ENCODE assay signal across 1 cellular context in genomic region chr15:74937602-74938371, GRCh38.
TF ChIP-seq lines count a peak whose summit lies in the region.

COX5A (minus strand) TSS chr15:74938073; CDS start chr15:74938014, 59 bp downstream.

TF ChIP-seq in K562, 482 proteins besides CTCF, POLR2A, EP300 and RAD21 (continued from another document and continues in another):
- TF ChIP-seq, protein P1, sequence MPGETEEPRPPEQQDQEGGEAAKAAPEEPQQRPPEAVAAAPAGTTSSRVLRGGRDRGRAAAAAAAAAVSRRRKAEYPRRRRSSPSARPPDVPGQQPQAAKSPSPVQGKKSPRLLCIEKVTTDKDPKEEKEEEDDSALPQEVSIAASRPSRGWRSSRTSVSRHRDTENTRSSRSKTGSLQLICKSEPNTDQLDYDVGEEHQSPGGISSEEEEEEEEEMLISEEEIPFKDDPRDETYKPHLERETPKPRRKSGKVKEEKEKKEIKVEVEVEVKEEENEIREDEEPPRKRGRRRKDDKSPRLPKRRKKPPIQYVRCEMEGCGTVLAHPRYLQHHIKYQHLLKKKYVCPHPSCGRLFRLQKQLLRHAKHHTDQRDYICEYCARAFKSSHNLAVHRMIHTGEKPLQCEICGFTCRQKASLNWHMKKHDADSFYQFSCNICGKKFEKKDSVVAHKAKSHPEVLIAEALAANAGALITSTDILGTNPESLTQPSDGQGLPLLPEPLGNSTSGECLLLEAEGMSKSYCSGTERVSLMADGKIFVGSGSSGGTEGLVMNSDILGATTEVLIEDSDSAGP (CRISPR knock-in tag; IDR thresholded peaks at IDR 0.05), result 0 out of 2 replicates have a peak, but pooled peaks have one; percentile 34
- TF ChIP-seq MAZ (CRISPR knock-in tag; conservative IDR thresholded peaks at IDR 0.05 in 1 of 2, IDR thresholded peaks at IDR 0.05 in 1 of 2) (peak; percentile 95 to 98), SMARCA4 (IDR thresholded peaks at IDR 0.05) (no peak), RBM17 (IDR thresholded peaks at IDR 0.05; ENCODE audit: borderline replicate concordance, low read depth, low read length) (no peak), BMI1 (IDR thresholded peaks at IDR 0.05; ENCODE audit: low read length) (no peak), CSDE1 (IDR thresholded peaks at IDR 0.05) (no peak), HES1 (IDR thresholded peaks at IDR 0.05; ENCODE audit: low read depth) (no peak), ATF1 (CRISPR knock-in tag; IDR thresholded peaks at IDR 0.05) (peak; percentile 84), ATF1 (tag; IDR thresholded peaks at IDR 0.05) (peak; percentile 95), NFRKB (IDR thresholded peaks at IDR 0.05; ENCODE audit: low read depth) (no peak; the same call in none of the 2 replicates), RBM25 (IDR thresholded peaks at IDR 0.05; ENCODE audit: low read depth, low read length, severe bottlenecking) (peak; percentile 18), MYC (IDR thresholded peaks at IDR 0.05; ENCODE audit: low read depth, low read length) (peak; percentile 94), MYC (CRISPR knock-in tag; IDR thresholded peaks at IDR 0.05; ENCODE audit: borderline replicate concordance, low read depth) (peak; percentile 59; the same call in 1 of the 2 replicates), TBL1XR1 (IDR thresholded peaks at IDR 0.05; ENCODE audit: low read length in 2 of 2) (no peak; a peak in 1 of 4 replicates), RAD51 (IDR thresholded peaks at IDR 0.05; ENCODE audit: borderline replicate concordance, low read depth) (peak; percentile 79), TCF3 (CRISPR knock-in tag; IDR thresholded peaks at IDR 0.05) (no peak), ZNF408 (CRISPR knock-in tag; IDR thresholded peaks at IDR 0.05; ENCODE audit: low read depth) (no peak), MEF2D (tag; conservative IDR thresholded peaks at IDR 0.05; ENCODE audit: low read depth) (no peak), ZBED1 (IDR thresholded peaks at IDR 0.05) (0 out of 2 replicates have a peak, but pooled peaks have one; percentile 18), TARDBP (IDR thresholded peaks at IDR 0.05) (peak; percentile 73; the same call in 1 of the 2 replicates), COPS2 (conservative IDR thresholded peaks at IDR 0.05) (no peak), FOXP1 (CRISPR knock-in tag; IDR thresholded peaks at IDR 0.05) (peak; percentile 92; the same call in 1 of the 2 replicates), ARID3B (CRISPR knock-in tag; IDR thresholded peaks at IDR 0.05; ENCODE audit: borderline replicate concordance) (no peak), ZNF217 (CRISPR knock-in tag; IDR thresholded peaks at IDR 0.05) (no peak), KAT8 (IDR thresholded peaks at IDR 0.05; ENCODE audit: low read depth) (no peak), PCBP1 (IDR thresholded peaks at IDR 0.05; ENCODE audit: low read depth, low read length, poor library complexity, severe bottlenecking) (peak; percentile 98), THRB (CRISPR knock-in tag; conservative IDR thresholded peaks at IDR 0.05) (no peak), ZBTB33 (CRISPR knock-in tag; IDR thresholded peaks at IDR 0.05) (no peak), NCOA2 (IDR thresholded peaks at IDR 0.05; ENCODE audit: partially characterized antibody in 2 of 2) (no peak), ZBTB8A (IDR thresholded peaks at IDR 0.05; ENCODE audit: partially characterized antibody) (no peak), ILF3 (IDR thresholded peaks at IDR 0.05; ENCODE audit: borderline replicate concordance) (0 out of 2 replicates have a peak, but pooled peaks have one; percentile 73), ZBTB26 (CRISPR knock-in tag; IDR thresholded peaks at IDR 0.05) (no peak), E2F8 (IDR thresholded peaks at IDR 0.05; ENCODE audit: low read depth, partially characterized antibody) (no peak), POU5F1 (IDR thresholded peaks at IDR 0.05; ENCODE audit: borderline replicate concordance, low read depth, low read length, partially characterized antibody) (peak; percentile 78), ZNF766 (CRISPR knock-in tag; conservative IDR thresholded peaks at IDR 0.05) (no peak), TBP (optimal IDR thresholded peaks at IDR 0.05; ENCODE audit: low read depth, low read length) (peak; percentile 89), RBBP5 (IDR thresholded peaks at IDR 0.05; ENCODE audit: borderline replicate concordance, insufficient read depth, low read length, poor library complexity, severe bottlenecking) (peak; percentile 97), PRMT5 (CRISPR knock-in tag; IDR thresholded peaks at IDR 0.05) (peak; percentile 81; the same call in 1 of the 2 replicates), ZNF644 (tag; IDR thresholded peaks at IDR 0.05; ENCODE audit: low read depth) (no peak), MTA3 (IDR thresholded peaks at IDR 0.05; ENCODE audit: borderline replicate concordance) (peak; percentile 99), HMGN3 (IDR thresholded peaks at IDR 0.05; ENCODE audit: borderline replicate concordance, extremely low read depth, insufficient read length, low read depth, low read length) (peak; percentile 37), CREB1 (IDR thresholded peaks at IDR 0.05) (peak; percentile 95), CREB1 (CRISPR knock-in tag; IDR thresholded peaks at IDR 0.05) (peak; percentile 94), NR1H2 (CRISPR knock-in tag; IDR thresholded peaks at IDR 0.05) (0 out of 2 replicates have a peak, but pooled peaks have one; percentile 51)
- TF ChIP-seq, protein P2, sequence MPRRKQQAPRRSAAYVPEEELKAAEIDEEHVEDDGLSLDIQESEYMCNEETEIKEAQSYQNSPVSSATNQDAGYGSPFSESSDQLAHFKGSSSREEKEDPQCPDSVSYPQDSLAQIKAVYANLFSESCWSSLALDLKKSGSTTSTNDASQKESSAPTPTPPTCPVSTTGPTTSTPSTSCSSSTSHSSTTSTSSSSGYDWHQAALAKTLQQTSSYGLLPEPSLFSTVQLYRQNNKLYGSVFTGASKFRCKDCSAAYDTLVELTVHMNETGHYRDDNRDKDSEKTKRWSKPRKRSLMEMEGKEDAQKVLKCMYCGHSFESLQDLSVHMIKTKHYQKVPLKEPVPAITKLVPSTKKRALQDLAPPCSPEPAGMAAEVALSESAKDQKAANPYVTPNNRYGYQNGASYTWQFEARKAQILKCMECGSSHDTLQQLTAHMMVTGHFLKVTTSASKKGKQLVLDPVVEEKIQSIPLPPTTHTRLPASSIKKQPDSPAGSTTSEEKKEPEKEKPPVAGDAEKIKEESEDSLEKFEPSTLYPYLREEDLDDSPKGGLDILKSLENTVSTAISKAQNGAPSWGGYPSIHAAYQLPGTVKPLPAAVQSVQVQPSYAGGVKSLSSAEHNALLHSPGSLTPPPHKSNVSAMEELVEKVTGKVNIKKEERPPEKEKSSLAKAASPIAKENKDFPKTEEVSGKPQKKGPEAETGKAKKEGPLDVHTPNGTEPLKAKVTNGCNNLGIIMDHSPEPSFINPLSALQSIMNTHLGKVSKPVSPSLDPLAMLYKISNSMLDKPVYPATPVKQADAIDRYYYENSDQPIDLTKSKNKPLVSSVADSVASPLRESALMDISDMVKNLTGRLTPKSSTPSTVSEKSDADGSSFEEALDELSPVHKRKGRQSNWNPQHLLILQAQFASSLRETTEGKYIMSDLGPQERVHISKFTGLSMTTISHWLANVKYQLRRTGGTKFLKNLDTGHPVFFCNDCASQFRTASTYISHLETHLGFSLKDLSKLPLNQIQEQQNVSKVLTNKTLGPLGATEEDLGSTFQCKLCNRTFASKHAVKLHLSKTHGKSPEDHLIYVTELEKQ (CRISPR knock-in tag; IDR thresholded peaks at IDR 0.05), result no peak
- TF ChIP-seq, protein P3, sequence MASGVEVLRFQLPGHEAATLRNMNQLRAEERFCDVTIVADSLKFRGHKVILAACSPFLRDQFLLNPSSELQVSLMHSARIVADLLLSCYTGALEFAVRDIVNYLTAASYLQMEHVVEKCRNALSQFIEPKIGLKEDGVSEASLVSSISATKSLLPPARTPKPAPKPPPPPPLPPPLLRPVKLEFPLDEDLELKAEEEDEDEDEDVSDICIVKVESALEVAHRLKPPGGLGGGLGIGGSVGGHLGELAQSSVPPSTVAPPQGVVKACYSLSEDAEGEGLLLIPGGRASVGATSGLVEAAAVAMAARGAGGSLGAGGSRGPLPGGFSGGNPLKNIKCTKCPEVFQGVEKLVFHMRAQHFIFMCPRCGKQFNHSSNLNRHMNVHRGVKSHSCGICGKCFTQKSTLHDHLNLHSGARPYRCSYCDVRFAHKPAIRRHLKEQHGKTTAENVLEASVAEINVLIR (CRISPR knock-in tag; IDR thresholded peaks at IDR 0.05), result 0 out of 2 replicates have a peak, but pooled peaks have one; percentile 56
- TF ChIP-seq, protein P4, sequence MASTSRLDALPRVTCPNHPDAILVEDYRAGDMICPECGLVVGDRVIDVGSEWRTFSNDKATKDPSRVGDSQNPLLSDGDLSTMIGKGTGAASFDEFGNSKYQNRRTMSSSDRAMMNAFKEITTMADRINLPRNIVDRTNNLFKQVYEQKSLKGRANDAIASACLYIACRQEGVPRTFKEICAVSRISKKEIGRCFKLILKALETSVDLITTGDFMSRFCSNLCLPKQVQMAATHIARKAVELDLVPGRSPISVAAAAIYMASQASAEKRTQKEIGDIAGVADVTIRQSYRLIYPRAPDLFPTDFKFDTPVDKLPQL (IDR thresholded peaks at IDR 0.05; ENCODE audit: extremely low read depth, insufficient read length), result no peak
- TF ChIP-seq, protein P5, sequence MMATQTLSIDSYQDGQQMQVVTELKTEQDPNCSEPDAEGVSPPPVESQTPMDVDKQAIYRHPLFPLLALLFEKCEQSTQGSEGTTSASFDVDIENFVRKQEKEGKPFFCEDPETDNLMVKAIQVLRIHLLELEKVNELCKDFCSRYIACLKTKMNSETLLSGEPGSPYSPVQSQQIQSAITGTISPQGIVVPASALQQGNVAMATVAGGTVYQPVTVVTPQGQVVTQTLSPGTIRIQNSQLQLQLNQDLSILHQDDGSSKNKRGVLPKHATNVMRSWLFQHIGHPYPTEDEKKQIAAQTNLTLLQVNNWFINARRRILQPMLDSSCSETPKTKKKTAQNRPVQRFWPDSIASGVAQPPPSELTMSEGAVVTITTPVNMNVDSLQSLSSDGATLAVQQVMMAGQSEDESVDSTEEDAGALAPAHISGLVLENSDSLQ (IDR thresholded peaks at IDR 0.05), result peak; percentile 68; the same call in 1 of the 2 replicates
